Comparison of ENCODE assay signal across 9 cellular contexts in the genomic region with DNA sequence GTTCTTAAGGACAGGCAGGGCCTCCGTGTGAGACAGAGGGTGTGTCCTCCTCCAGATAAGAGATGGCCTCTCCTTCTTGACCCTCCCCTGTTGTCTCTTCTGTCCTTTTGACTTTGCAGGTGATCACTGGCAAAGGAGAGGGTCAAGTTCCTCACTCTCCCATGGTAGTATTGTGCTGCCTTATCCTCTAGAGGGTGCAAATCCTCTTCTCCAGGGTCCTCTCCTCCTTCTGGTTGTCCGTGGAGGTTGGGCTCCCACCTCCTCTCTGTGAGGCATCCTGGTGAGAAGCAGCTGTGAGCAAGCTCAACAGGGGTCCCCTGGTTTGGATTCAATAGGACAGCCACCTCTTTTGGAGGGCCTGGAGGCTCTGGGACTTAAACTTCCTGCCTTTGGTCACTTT. TPM values are rescaled to one million over a fixed set of nuclear protein-coding genes. Genes with fewer than 3 reads are reported as not detected.
DNase-seq lines count a peak whose midpoint lies in the region; ATAC-seq, FAIRE-seq and TF ChIP-seq lines count a peak whose summit lies in the region.
"Had no signal": no experiment of that assay in that cellular context is flagged by ENCODE, and none has a peak within 500 bp of the region (broad histone marks: within the 10 kb centered on the region; RNA-seq: fewer than 3 reads in every experiment).

No MANE protein-coding gene starts in this region.

- CTCF ChIA-PET in PC-3 (lab: Charles Lee) (no interaction called here), endothelial cell of umbilical vein (lab: Charles Lee) (interaction anchor here (0.6 kb wide), 1 partner anchor 62 kb away, joined by 3 read pairs; no protein-coding TSS in a partner anchor)

- DNase-seq in AG08396 (ENCODE audit: low spot score) (peak; percentile 8), GM12864 (ENCODE audit: low read depth) (no peak), PC-3 (peak; percentile 18), endothelial cell of umbilical vein (ENCODE audit: low read depth, low spot score) (peak; percentile 5), glomerular visceral epithelial cell (ENCODE audit: extremely low spot score) (no peak), T1000 (lab: John Stamatoyannopoulos, UW) (no peak)

- H3K79me2 ChIP-seq in PC-3 (ENCODE audit: low read length) (no peaks in the 10 kb centered on the region), endothelial cell of umbilical vein (ENCODE audit: control insufficient read depth, insufficient read depth, low read length) (no peaks in the 10 kb centered on the region)

- H3K27ac ChIP-seq in PC-3 (ENCODE audit: low read length), result no peak overlapping the region
- no peak overlapping the region for H3K27ac ChIP-seq in endothelial cell of umbilical vein (ENCODE audit: insufficient read depth, low read depth, low read length)
- H3K27ac ChIP-seq: adrenal gland had no signal

- H3K9me3 ChIP-seq in PC-3 (ENCODE audit: low read length) (no peaks in the 10 kb centered on the region), endothelial cell of umbilical vein (replicated peaks; ENCODE audit: control insufficient read depth, insufficient read depth, low read length) (no peaks in the 10 kb centered on the region)
- H3K9me3 ChIP-seq: adrenal gland had no signal

- intact Hi-C loops in PC-3 (cut with micrococcal nuclease) (loop anchor here (5.0 kb wide), 1 partner anchor 68 kb away; no protein-coding TSS in a partner anchor), endothelial cell of umbilical vein (cut with micrococcal nuclease) (loop anchor here (1.0 kb wide), 1 partner anchor 67 kb away; no protein-coding TSS in a partner anchor)

- no peaks in the 10 kb centered on the region for H3K9me1 ChIP-seq in endothelial cell of umbilical vein (replicated peaks; ENCODE audit: control insufficient read depth, extremely low read depth, insufficient read depth, low read length)

- no peak overlapping the region for H3K9ac ChIP-seq in PC-3 (ENCODE audit: low read length)
- no peak overlapping the region for H3K9ac ChIP-seq in endothelial cell of umbilical vein (replicated peaks; ENCODE audit: extremely low read depth, insufficient read depth, low read length)

- no TSS peak for BruUV-seq in PC-3 (replicated peaks; lab: Mats Ljungman, UMichigan)
- BruUV-seq in endothelial cell of umbilical vein (replicated peaks; lab: Mats Ljungman, UMichigan), result no TSS peak

- H3K9me2 ChIP-seq in PC-3 (replicated peaks; ENCODE audit: low read length), result no peaks in the 10 kb centered on the region

- no peaks in the 10 kb centered on the region for H4K20me1 ChIP-seq in PC-3 (ENCODE audit: low read length)
- no peaks in the 10 kb centered on the region for H4K20me1 ChIP-seq in endothelial cell of umbilical vein (replicated peaks; ENCODE audit: control insufficient read depth, extremely low read depth, insufficient read depth, low read length)

- peak; percentile 44 for FAIRE-seq in endothelial cell of umbilical vein (lab: Jason Lieb, UNC)

- no peak for ATAC-seq in PC-3
- no peak for ATAC-seq in GM18519 (IDR thresholded peaks at IDR 0.05; ENCODE audit: low FRiP score, unreplicated experiment)
- no peak for ATAC-seq in GM21619 (IDR thresholded peaks at IDR 0.05; ENCODE audit: unreplicated experiment)

- POLR2A ChIA-PET in PC-3 (lab: Charles Lee; ENCODE audit: unreplicated experiment), result no interaction called here
- POLR2A ChIA-PET in endothelial cell of umbilical vein (lab: Charles Lee), result no interaction called here

- H3K36me3 ChIP-seq in PC-3 (ENCODE audit: low read depth, low read length) (no peaks in the 10 kb centered on the region), endothelial cell of umbilical vein (ENCODE audit: control insufficient read depth in 2 of 2, extremely low read depth in 1 of 2, insufficient read depth in 2 of 2, low read length in 2 of 2) (no peaks in the 10 kb centered on the region)
- H3K36me3 ChIP-seq: adrenal gland had no signal

- dilution Hi-C loops in endothelial cell of umbilical vein (cut with MboI; ENCODE audit: extremely low pct_ligation_motif_present, low sequenced_read_pairs), result no loop called here

- no peaks in the 10 kb centered on the region for H3K4me1 ChIP-seq in PC-3 (ENCODE audit: insufficient read depth, low read length)
- no peaks in the 10 kb centered on the region for H3K4me1 ChIP-seq in endothelial cell of umbilical vein (ENCODE audit: control insufficient read depth, extremely low read depth, insufficient read depth, low read length)
- H3K4me1 ChIP-seq: adrenal gland had no signal

- H3K4me3 ChIP-seq in GM12864 (ENCODE audit: low read depth, low read length) (no peak overlapping the region), PC-3 (ENCODE audit: low read length) (no peak overlapping the region), endothelial cell of umbilical vein (replicated peaks in 1 of 3; ENCODE audit: insufficient read depth in 1 of 3, low read depth in 1 of 3, low read length in 3 of 3) (no peak overlapping the region)
- H3K4me3 ChIP-seq: adrenal gland had no signal

- no peaks in the 10 kb centered on the region for H3F3A ChIP-seq in PC-3 (ENCODE audit: low read length, unreplicated experiment)

- H3K27me3 ChIP-seq in PC-3 (ENCODE audit: low read length), result no peaks in the 10 kb centered on the region
- H3K27me3 ChIP-seq in endothelial cell of umbilical vein (ENCODE audit: control insufficient read depth in 2 of 2, insufficient read depth in 2 of 2, low read length in 2 of 2), result no peaks in the 10 kb centered on the region
- H3K27me3 ChIP-seq: adrenal gland had no signal

- TF ChIP-seq CTCF in GM12864 (IDR thresholded peaks at IDR 0.05; ENCODE audit: low read depth, low read length, missing control alignments), result peak; percentile 41
- peak; percentile 38 for TF ChIP-seq CTCF in PC-3 (conservative IDR thresholded peaks at IDR 0.05; ENCODE audit: low read depth, low read length)
- peak in 1 of 2 donors; percentile 32 for TF ChIP-seq CTCF in endothelial cell of umbilical vein (IDR thresholded peaks at IDR 0.05; ENCODE audit: extremely low read depth in 1 of 2, insufficient read depth in 1 of 2, low read depth in 1 of 2, low read length in 2 of 2)

- no peak for TF ChIP-seq POLR2A in endothelial cell of umbilical vein (IDR thresholded peaks at IDR 0.05; ENCODE audit: low read depth, low read length)

- H3K4me2 ChIP-seq in PC-3 (ENCODE audit: low read length) (no peak overlapping the region), endothelial cell of umbilical vein (ENCODE audit: insufficient read depth, low read length) (no peak overlapping the region)

- H2AFZ ChIP-seq in PC-3 (ENCODE audit: low read length) (no peak overlapping the region), endothelial cell of umbilical vein (ENCODE audit: low read depth, low read length) (no peak overlapping the region)

TF ChIP-seq in endothelial cell of umbilical vein, 7 proteins besides CTCF, POLR2A, EP300 and RAD21:
- TF ChIP-seq POLR2AphosphoS5 (IDR thresholded peaks at IDR 0.05; ENCODE audit: insufficient read depth, low read depth, low read length) (no peak), FOS (IDR thresholded peaks at IDR 0.05; ENCODE audit: borderline replicate concordance, insufficient read depth, low read length) (no peak), JUN (IDR thresholded peaks at IDR 0.05; ENCODE audit: borderline replicate concordance, insufficient read depth, insufficient read length, low read depth) (no peak), EZH2 (IDR thresholded peaks at IDR 0.05; ENCODE audit: borderline replicate concordance, low read depth, low read length, severe bottlenecking) (no peak), MYC (IDR thresholded peaks at IDR 0.05; ENCODE audit: low read depth, low read length) (no peak), GATA2 (IDR thresholded peaks at IDR 0.05; ENCODE audit: insufficient read depth, insufficient read length, low read depth, low read length) (no peak)
- TF ChIP-seq, protein P1, sequence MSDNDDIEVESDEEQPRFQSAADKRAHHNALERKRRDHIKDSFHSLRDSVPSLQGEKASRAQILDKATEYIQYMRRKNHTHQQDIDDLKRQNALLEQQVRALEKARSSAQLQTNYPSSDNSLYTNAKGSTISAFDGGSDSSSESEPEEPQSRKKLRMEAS (IDR thresholded peaks at IDR 0.05; ENCODE audit: insufficient read depth, insufficient read length), result no peak
TF ChIP-seq in endothelial cell of umbilical vein: peak in this region for 0.

RNA-seq across cellular contexts. Expression of a gene that starts 44.8 kb away (rescaled TPM):
- total RNA-seq in PC-3 (2014; rRNA removed) (1.2 and 3.8 TPM in 2 replicates), endothelial cell of umbilical vein (3.6 and 3.9 TPM in 2 replicates)
- polyA plus RNA-seq in endothelial cell of umbilical vein, result 0.62 and 0.90 TPM in 2 replicates
- polyA plus RNA-seq in endothelial cell of umbilical vein (2011; cell fraction: cytosol; rRNA removed), result 1.5 TPM in 2 replicates
- polyA plus RNA-seq in endothelial cell of umbilical vein (2011; cell fraction: nucleus; rRNA removed), result 5.5 and 5.8 TPM in 2 replicates
- polyA plus RNA-seq in endothelial cell of umbilical vein (2012), result 2.1 and 2.4 TPM in 2 replicates
- polyA minus RNA-seq in endothelial cell of umbilical vein, result 1.0 and 1.3 TPM in 2 replicates
- 4.2 TPM for polyA minus RNA-seq in endothelial cell of umbilical vein (2011; cell fraction: cytosol; rRNA and poly(A)+ RNA removed)
- polyA minus RNA-seq in endothelial cell of umbilical vein (2011; cell fraction: nucleus; rRNA and poly(A)+ RNA removed), result 1.3 and 1.6 TPM in 2 replicates

RNA-seq across cellular contexts. Expression of a gene that starts 47.8 kb away (rescaled TPM):
- total RNA-seq in PC-3 (2014; rRNA removed) (not detected in 2 replicates), endothelial cell of umbilical vein (not detected in 2 replicates)
- polyA plus RNA-seq in endothelial cell of umbilical vein, result not detected in 2 replicates
- polyA plus RNA-seq in endothelial cell of umbilical vein (2011; cell fraction: cytosol; rRNA removed), result not detected in 2 replicates
- not detected in 2 replicates for polyA plus RNA-seq in endothelial cell of umbilical vein (2011; cell fraction: nucleus; rRNA removed)
- not detected in 2 replicates for polyA plus RNA-seq in endothelial cell of umbilical vein (2012)
- polyA minus RNA-seq in endothelial cell of umbilical vein, result not detected in 2 replicates
- not detected for polyA minus RNA-seq in endothelial cell of umbilical vein (2011; cell fraction: cytosol; rRNA and poly(A)+ RNA removed)
- polyA minus RNA-seq in endothelial cell of umbilical vein (2011; cell fraction: nucleus; rRNA and poly(A)+ RNA removed), result not detected in 2 replicates
- total RNA-seq: adrenal gland had no signal
- polyA plus RNA-seq: adrenal gland had no signal

Comparison
In these comparisons a context has a peak if more than half of its experiments do, and no peak if none do; other contexts are left out.
1. DNase-seq: peak in AG08396 (single experiment), PC-3 (single experiment) and endothelial cell of umbilical vein (single experiment); none in GM12864 (single experiment), glomerular visceral epithelial cell (single experiment) and T1000 (single experiment).